ENCODE assay signal across 1 cellular context in the genomic region with DNA sequence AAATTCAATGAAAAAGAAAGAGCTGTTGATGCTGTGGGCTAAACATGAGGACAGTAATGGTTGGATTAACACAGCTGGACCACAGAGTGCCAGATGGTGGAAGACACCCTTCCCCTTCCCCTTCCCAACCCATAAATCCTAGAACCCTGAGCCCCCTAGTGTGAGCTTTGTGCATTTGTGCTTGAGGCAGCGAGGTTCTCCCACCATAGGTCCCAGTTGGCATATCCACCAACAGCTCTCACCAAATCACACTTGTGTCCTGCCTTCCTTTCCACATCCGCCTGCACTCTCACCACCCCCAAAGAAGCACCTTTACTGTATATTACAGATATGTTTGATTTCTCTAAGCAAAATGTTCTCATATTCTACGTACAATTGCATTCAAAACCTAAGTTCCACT.
TF ChIP-seq lines count a peak whose summit lies in the region.

No MANE protein-coding gene starts in this region.

TF ChIP-seq in HepG2, 621 proteins besides CTCF, POLR2A, EP300 and RAD21:
- TF ChIP-seq, protein P1, sequence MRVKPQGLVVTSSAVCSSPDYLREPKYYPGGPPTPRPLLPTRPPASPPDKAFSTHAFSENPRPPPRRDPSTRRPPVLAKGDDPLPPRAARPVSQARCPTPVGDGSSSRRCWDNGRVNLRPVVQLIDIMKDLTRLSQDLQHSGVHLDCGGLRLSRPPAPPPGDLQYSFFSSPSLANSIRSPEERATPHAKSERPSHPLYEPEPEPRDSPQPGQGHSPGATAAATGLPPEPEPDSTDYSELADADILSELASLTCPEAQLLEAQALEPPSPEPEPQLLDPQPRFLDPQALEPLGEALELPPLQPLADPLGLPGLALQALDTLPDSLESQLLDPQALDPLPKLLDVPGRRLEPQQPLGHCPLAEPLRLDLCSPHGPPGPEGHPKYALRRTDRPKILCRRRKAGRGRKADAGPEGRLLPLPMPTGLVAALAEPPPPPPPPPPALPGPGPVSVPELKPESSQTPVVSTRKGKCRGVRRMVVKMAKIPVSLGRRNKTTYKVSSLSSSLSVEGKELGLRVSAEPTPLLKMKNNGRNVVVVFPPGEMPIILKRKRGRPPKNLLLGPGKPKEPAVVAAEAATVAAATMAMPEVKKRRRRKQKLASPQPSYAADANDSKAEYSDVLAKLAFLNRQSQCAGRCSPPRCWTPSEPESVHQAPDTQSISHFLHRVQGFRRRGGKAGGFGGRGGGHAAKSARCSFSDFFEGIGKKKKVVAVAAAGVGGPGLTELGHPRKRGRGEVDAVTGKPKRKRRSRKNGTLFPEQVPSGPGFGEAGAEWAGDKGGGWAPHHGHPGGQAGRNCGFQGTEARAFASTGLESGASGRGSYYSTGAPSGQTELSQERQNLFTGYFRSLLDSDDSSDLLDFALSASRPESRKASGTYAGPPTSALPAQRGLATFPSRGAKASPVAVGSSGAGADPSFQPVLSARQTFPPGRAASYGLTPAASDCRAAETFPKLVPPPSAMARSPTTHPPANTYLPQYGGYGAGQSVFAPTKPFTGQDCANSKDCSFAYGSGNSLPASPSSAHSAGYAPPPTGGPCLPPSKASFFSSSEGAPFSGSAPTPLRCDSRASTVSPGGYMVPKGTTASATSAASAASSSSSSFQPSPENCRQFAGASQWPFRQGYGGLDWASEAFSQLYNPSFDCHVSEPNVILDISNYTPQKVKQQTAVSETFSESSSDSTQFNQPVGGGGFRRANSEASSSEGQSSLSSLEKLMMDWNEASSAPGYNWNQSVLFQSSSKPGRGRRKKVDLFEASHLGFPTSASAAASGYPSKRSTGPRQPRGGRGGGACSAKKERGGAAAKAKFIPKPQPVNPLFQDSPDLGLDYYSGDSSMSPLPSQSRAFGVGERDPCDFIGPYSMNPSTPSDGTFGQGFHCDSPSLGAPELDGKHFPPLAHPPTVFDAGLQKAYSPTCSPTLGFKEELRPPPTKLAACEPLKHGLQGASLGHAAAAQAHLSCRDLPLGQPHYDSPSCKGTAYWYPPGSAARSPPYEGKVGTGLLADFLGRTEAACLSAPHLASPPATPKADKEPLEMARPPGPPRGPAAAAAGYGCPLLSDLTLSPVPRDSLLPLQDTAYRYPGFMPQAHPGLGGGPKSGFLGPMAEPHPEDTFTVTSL (CRISPR knock-in tag; IDR thresholded peaks at IDR 0.05; ENCODE audit: borderline replicate concordance) = no peak
- TF ChIP-seq GABPB1 (CRISPR knock-in tag; IDR thresholded peaks at IDR 0.05) = no peak
- no peak for TF ChIP-seq NCOA5 (CRISPR knock-in tag; IDR thresholded peaks at IDR 0.05)
- TF ChIP-seq STAG1 (CRISPR knock-in tag; IDR thresholded peaks at IDR 0.05) = peak; percentile 32; the same call in 1 of the 2 replicates
